In genomic region chr2:19823507-19823906, GRCh38 we compare ENCODE assay signal across 16 cellular contexts.
DNase-seq lines count a peak whose midpoint lies in the region; ATAC-seq and TF ChIP-seq lines count a peak whose summit lies in the region.
"Had no signal": no experiment of that assay in that cellular context is flagged by ENCODE, and none has a peak within 500 bp of the region (broad histone marks: within the 10 kb centered on the region; RNA-seq: fewer than 3 reads in every experiment).

No MANE protein-coding gene starts in this region.

- no peak overlapping the region for H4K5ac ChIP-seq in IMR-90 (ENCODE audit: low read depth, low read length)

- no TSS peak for BruUV-seq in IMR-90 (replicated peaks; lab: Mats Ljungman, UMichigan)

- H3K36me3 ChIP-seq in BJ (ENCODE audit: control insufficient read depth, insufficient read depth, low read length) (no peaks in the 10 kb centered on the region), IMR-90 (ENCODE audit: control insufficient read depth, insufficient read depth, low read length) (no peaks in the 10 kb centered on the region), osteoblast (ENCODE audit: insufficient read depth, low read length) (no peaks in the 10 kb centered on the region)
- H3K36me3 ChIP-seq: BLaER1 treated with 17β-estradiol and CSF1 and Interleukin-3, amounts not matched to agents 10 nM and 100 nM had no signal

- no peak overlapping the region for H4K8ac ChIP-seq in IMR-90 (ENCODE audit: low read depth in 2 of 2, low read length in 2 of 2)

- H3K9me3 ChIP-seq in IMR-90 (ENCODE audit: control insufficient read depth, insufficient read depth, low read length) (no peaks in the 10 kb centered on the region; the same call in 1 of the 2 replicates), osteoblast (ENCODE audit: low read depth, low read length) (no peaks in the 10 kb centered on the region)

- H2AK5ac ChIP-seq in IMR-90 (ENCODE audit: low read depth, low read length): no peak overlapping the region

- H3K27ac ChIP-seq in IMR-90 (ENCODE audit: insufficient read depth, low read length): no peak overlapping the region
- H3K27ac ChIP-seq in osteoblast (ENCODE audit: low read depth, low read length): no peak overlapping the region
- H3K27ac ChIP-seq: BLaER1 treated with 17β-estradiol and CSF1 and Interleukin-3, amounts not matched to agents 10 nM and 100 nM had no signal

- H3K4me3 ChIP-seq in BJ (ENCODE audit: low read depth, low read length) (no peak overlapping the region), IMR-90 (ENCODE audit: insufficient read depth, low read depth, low read length) (no peak overlapping the region), osteoblast (ENCODE audit: insufficient read depth, low read length) (no peak overlapping the region)
- H3K4me3 ChIP-seq: BLaER1 treated with 17β-estradiol and CSF1 and Interleukin-3, amounts not matched to agents 10 nM and 100 nM; GM23338; K562 had no signal

- no peak overlapping the region for H4K91ac ChIP-seq in IMR-90 (ENCODE audit: insufficient read depth, low read depth, low read length)

- no peak overlapping the region for H3K23ac ChIP-seq in IMR-90 (ENCODE audit: low read depth, low read length)

- H2AFZ ChIP-seq in IMR-90 (replicated peaks; ENCODE audit: low read length, poor library complexity) (no peak overlapping the region), osteoblast (ENCODE audit: low read length) (no peak overlapping the region)
- H2AFZ ChIP-seq: GM23338 had no signal

- H3K27me3 Mint-ChIP-seq in chondrocyte (ENCODE audit: low read depth): no peaks in the 10 kb centered on the region
- H3K27me3 Mint-ChIP-seq in T-helper 2 cell treated with Interferon-gamma antibody and Interleukin-4, amounts not matched to agents 5 μg/mL and 100 μg/mL, for 36 hours (ENCODE audit: low read depth): peaks cover 17% of the 10 kb centered on the region

- H3K79me2 ChIP-seq in osteoblast (ENCODE audit: insufficient read depth, low read length): no peaks in the 10 kb centered on the region

- POLR2A ChIA-PET in BJ (lab: Charles Lee): no interaction called here
- POLR2A ChIA-PET in IMR-90 (lab: Charles Lee; ENCODE audit: unreplicated experiment): no interaction called here

- peak overlapping the region; percentile 60 for H3K27ac Mint-ChIP-seq in chondrocyte (ENCODE audit: unreplicated experiment)
- H3K27ac Mint-ChIP-seq in T-helper 2 cell treated with Interferon-gamma antibody and Interleukin-4, amounts not matched to agents 5 μg/mL and 100 μg/mL, for 36 hours: no peak overlapping the region
- H3K27ac Mint-ChIP-seq: CD4-positive, alpha-beta T cell; GM23338 had no signal

- TF ChIP-seq POLR2A in IMR-90 (IDR thresholded peaks at IDR 0.05; ENCODE audit: low read depth, low read length): no peak

- H3K9ac ChIP-seq in IMR-90 (ENCODE audit: low read depth, low read length): no peak overlapping the region
- H3K9ac ChIP-seq: BLaER1 treated with 17β-estradiol and CSF1 and Interleukin-3, amounts not matched to agents 10 nM and 100 nM had no signal

- H3K36me3 Mint-ChIP-seq in chondrocyte (ENCODE audit: low read depth): no peaks in the 10 kb centered on the region
- no peaks in the 10 kb centered on the region for H3K36me3 Mint-ChIP-seq in T-helper 2 cell treated with Interferon-gamma antibody and Interleukin-4, amounts not matched to agents 5 μg/mL and 100 μg/mL, for 36 hours (ENCODE audit: low read depth)

- H3K14ac ChIP-seq in IMR-90 (replicated peaks; ENCODE audit: low read depth, low read length): no peak overlapping the region

- no peaks in the 10 kb centered on the region for H3K79me1 ChIP-seq in IMR-90 (ENCODE audit: low read depth in 1 of 2, low read length in 2 of 2)

- H3K27me3 ChIP-seq in BJ (ENCODE audit: control insufficient read depth, insufficient read depth, low read length) (no peaks in the 10 kb centered on the region), IMR-90 (ENCODE audit: control insufficient read depth, insufficient read depth, low read length) (peaks cover 2% of the 10 kb centered on the region; the same call in 1 of the 2 replicates), osteoblast (ENCODE audit: insufficient read depth, low read length) (no peaks in the 10 kb centered on the region)
- H3K27me3 ChIP-seq: BLaER1 treated with 17β-estradiol and CSF1 and Interleukin-3, amounts not matched to agents 10 nM and 100 nM had no signal

- DNase-seq in BJ (ENCODE audit: low read depth) (peak; percentile 71), IMR-90 (peak; percentile 31), chondrocyte (ENCODE audit: low spot score) (no peak), osteoblast (ENCODE audit: insufficient read length, low spot score, missing footprints) (no peak), sciatic nerve (ENCODE audit: low spot score) (no peak), NCI-H226 (no peak), NCI-H524 treated with DMSO at 0.1 percent for 48 hours (lab: John Stamatoyannopoulos, UW) (no peak)
- DNase-seq in T-helper 2 cell treated with Interferon-gamma antibody and Interleukin-4, amounts not matched to agents 5 μg/mL and 100 μg/mL, for 36 hours (ENCODE audit: low spot score): no peak
- DNase-seq: AML-193; Calu3; CD4-positive, alpha-beta T cell; DMS 273 treated with DMSO at 0.1 percent for 48 hours; H7 had no signal

- H3K4me1 Mint-ChIP-seq in chondrocyte (ENCODE audit: low read depth): peaks cover 32% of the 10 kb centered on the region
- H3K4me1 Mint-ChIP-seq in T-helper 2 cell treated with Interferon-gamma antibody and Interleukin-4, amounts not matched to agents 5 μg/mL and 100 μg/mL, for 36 hours (ENCODE audit: low read depth): no peaks in the 10 kb centered on the region
- H3K4me1 Mint-ChIP-seq: GM23338 had no signal

- no peak overlapping the region for H3K18ac ChIP-seq in IMR-90 (ENCODE audit: low read depth, low read length)

- CTCF ChIA-PET in BJ (lab: Yijun Ruan, JAX) (no interaction called here), IMR-90 (lab: Yijun Ruan, JAX) (no interaction called here)

- peaks cover 11% of the 10 kb centered on the region for H3K4me1 ChIP-seq in IMR-90 (ENCODE audit: control insufficient read depth, insufficient read depth, low read length)
- H3K4me1 ChIP-seq in osteoblast (ENCODE audit: insufficient read depth, low read length): peaks cover 26% of the 10 kb centered on the region
- H3K4me1 ChIP-seq: BLaER1 treated with 17β-estradiol and CSF1 and Interleukin-3, amounts not matched to agents 10 nM and 100 nM had no signal

- no peak overlapping the region for H3K56ac ChIP-seq in IMR-90 (ENCODE audit: extremely low read depth, insufficient read depth, low read length)

- intact Hi-C loops in IMR-90 (cut with micrococcal nuclease): no loop called here
- intact Hi-C loops in sciatic nerve (cut with DNase I): no loop called here

- TF ChIP-seq RAD21 in IMR-90 (IDR thresholded peaks at IDR 0.05; ENCODE audit: low read length): no peak

- H3K9me1 ChIP-seq in IMR-90 (ENCODE audit: insufficient read depth, low read length): no peaks in the 10 kb centered on the region

- ATAC-seq in IMR-90 (ENCODE audit: low read depth): no peak
- no peak for ATAC-seq in sciatic nerve
- ATAC-seq: GM23338, K562 had no signal

- H2BK15ac ChIP-seq in IMR-90 (ENCODE audit: low read depth, low read length): no peak overlapping the region

- peaks cover 2% of the 10 kb centered on the region for H3K9me3 Mint-ChIP-seq in chondrocyte (ENCODE audit: low read depth)
- no peaks in the 10 kb centered on the region for H3K9me3 Mint-ChIP-seq in T-helper 2 cell treated with Interferon-gamma antibody and Interleukin-4, amounts not matched to agents 5 μg/mL and 100 μg/mL, for 36 hours
- H3K9me3 Mint-ChIP-seq: CD4-positive, alpha-beta T cell had no signal

- H2AK9ac ChIP-seq in IMR-90 (replicated peaks; ENCODE audit: low read depth, low read length, poor library complexity): no peak overlapping the region

- no peak overlapping the region for H2BK5ac ChIP-seq in IMR-90 (ENCODE audit: low read depth, low read length, poor library complexity, severe bottlenecking)

- TF ChIP-seq CTCF in BJ (IDR thresholded peaks at IDR 0.05; ENCODE audit: insufficient read depth, low read depth, low read length) (no peak), IMR-90 (conservative IDR thresholded peaks at IDR 0.05; ENCODE audit: low read depth, low read length) (no peak), chondrocyte (IDR thresholded peaks at IDR 0.05) (no peak), osteoblast (IDR thresholded peaks at IDR 0.05; ENCODE audit: extremely low read depth, low read depth, low read length) (no peak)

- in situ Hi-C loops in IMR-90 (cut with MboI; ENCODE audit: low sequenced_read_pairs): no loop called here

- H2BK20ac ChIP-seq in IMR-90 (ENCODE audit: low read depth, low read length): no peak overlapping the region

- H3K4ac ChIP-seq in IMR-90 (ENCODE audit: low read depth, low read length): no peak overlapping the region

- H3K4me2 ChIP-seq in IMR-90 (ENCODE audit: low read depth, low read length): no peak overlapping the region
- H3K4me2 ChIP-seq in osteoblast (ENCODE audit: insufficient read depth, low read length): peak overlapping the region; percentile 2
- H3K4me2 ChIP-seq: BLaER1 treated with 17β-estradiol and CSF1 and Interleukin-3, amounts not matched to agents 10 nM and 100 nM; GM23338 had no signal

- no peaks in the 10 kb centered on the region for H4K20me1 ChIP-seq in IMR-90 (ENCODE audit: insufficient read depth, low read length)
- no peaks in the 10 kb centered on the region for H4K20me1 ChIP-seq in osteoblast (ENCODE audit: insufficient read depth, low read length)
- H4K20me1 ChIP-seq: BLaER1 treated with 17β-estradiol and CSF1 and Interleukin-3, amounts not matched to agents 10 nM and 100 nM had no signal

- dilution Hi-C loops in IMR-90 (cut with HindIII; ENCODE audit: low sequenced_read_pairs, unreplicated experiment): no loop called here

- no peak overlapping the region for H2BK120ac ChIP-seq in IMR-90 (ENCODE audit: low read depth, low read length)

- H3K4me3 Mint-ChIP-seq in chondrocyte (ENCODE audit: unreplicated experiment): no peak overlapping the region
- no peak overlapping the region for H3K4me3 Mint-ChIP-seq in T-helper 2 cell treated with Interferon-gamma antibody and Interleukin-4, amounts not matched to agents 5 μg/mL and 100 μg/mL, for 36 hours
- H3K4me3 Mint-ChIP-seq: CD4-positive, alpha-beta T cell; GM23338 had no signal

TF ChIP-seq in IMR-90, 13 proteins besides CTCF, POLR2A, EP300 and RAD21 (continues in another document):
- no peak for TF ChIP-seq CEBPB (IDR thresholded peaks at IDR 0.05; ENCODE audit: low read depth, low read length)
- TF ChIP-seq FOS (IDR thresholded peaks at IDR 0.05; ENCODE audit: low read depth, low read length): no peak
- no peak for TF ChIP-seq USF2 (IDR thresholded peaks at IDR 0.05; ENCODE audit: low read depth, low read length)
- no peak for TF ChIP-seq NFE2L2 (IDR thresholded peaks at IDR 0.05; ENCODE audit: low read depth, low read length)
- no peak for TF ChIP-seq SMC3 (IDR thresholded peaks at IDR 0.05; ENCODE audit: low read depth, low read length)
- TF ChIP-seq RCOR1 (IDR thresholded peaks at IDR 0.05; ENCODE audit: insufficient replicate concordance, low read length): no peak

Comparison
In these comparisons a context has a peak if more than half of its experiments do, and no peak if none do; other contexts are left out.
1. DNase-seq: peak in BJ (single experiment) and IMR-90 (single experiment); none in chondrocyte (single experiment), osteoblast (single experiment), sciatic nerve (single experiment), NCI-H226 (single experiment), T-helper 2 cell treated with Interferon-gamma antibody and Interleukin-4, amounts not matched to agents 5 μg/mL and 100 μg/mL, for 36 hours (single experiment) and NCI-H524 treated with DMSO at 0.1 percent for 48 hours (single experiment).